ENCODE assay signal across 1 cellular context in the genomic region with DNA sequence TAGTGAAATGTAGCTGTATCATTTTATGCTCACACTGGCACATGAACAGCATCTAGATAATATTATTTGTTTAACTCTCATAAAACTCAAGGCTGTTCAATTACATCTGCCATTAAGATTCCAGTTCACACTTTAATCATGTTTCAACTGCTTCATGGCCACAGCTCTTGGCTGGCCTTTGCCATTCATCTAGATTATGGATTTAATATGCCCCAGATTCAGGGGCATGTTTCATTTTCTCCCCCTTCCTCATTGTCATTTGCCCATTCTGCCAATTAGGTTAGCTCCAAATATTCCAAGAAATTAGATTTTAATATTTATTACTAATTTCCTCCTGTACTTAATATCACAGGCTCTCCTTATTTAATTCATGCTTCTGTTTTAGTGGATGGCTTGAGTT.
A peak's percentile ranks its signal among the peaks of the same experiment; 100 is the strongest.
TF ChIP-seq lines count a peak whose summit lies in the region.

No MANE protein-coding gene starts in this region.

TF ChIP-seq in SK-N-SH treated with all-trans-retinoic acid at 6 μM for 48 hours, 23 proteins besides CTCF, POLR2A, EP300 and RAD21 (continued from another document):
- peak; percentile 57; the same call in 1 of the 2 replicates for TF ChIP-seq TCF4 (CRISPR knock-in tag; IDR thresholded peaks at IDR 0.05; ENCODE audit: borderline replicate concordance)
